In genomic region chr7:100432621-100433275, GRCh38 we compare ENCODE assay signal across 15 cellular contexts. TPM values are rescaled to one million over a fixed set of nuclear protein-coding genes. Genes with fewer than 3 reads are reported as not detected.
DNase-seq lines count a peak whose midpoint lies in the region; ATAC-seq, FAIRE-seq and TF ChIP-seq lines count a peak whose summit lies in the region.
"Had no signal": no experiment of that assay in that cellular context is flagged by ENCODE, and none has a peak within 500 bp of the region (broad histone marks: within the 10 kb centered on the region; RNA-seq: fewer than 3 reads in every experiment).

No MANE protein-coding gene starts in this region.

- H2BK15ac ChIP-seq in H1 (ENCODE audit: low read length): no peak overlapping the region

- H4K5ac ChIP-seq in H1 (ENCODE audit: insufficient read length, low read depth, low read length): no peak overlapping the region

- CTCF ChIA-PET in Panc1 (lab: Charles Lee): no interaction called here
- CTCF ChIA-PET in H1 (lab: Charles Lee; ENCODE audit: partially characterized antibody): interaction anchor here (1.3 to 2.7 kb wide), 2 partner anchors 12 to 201 kb away, joined by 3 to 9 read pairs; no protein-coding TSS in a partner anchor
- CTCF ChIA-PET in Caco-2 (lab: Charles Lee): no interaction called here

- H3K23me2 ChIP-seq in H1 (ENCODE audit: low read depth, low read length): peaks cover 8% of the 10 kb centered on the region; the same call in 1 of the 2 replicates

- H3K14ac ChIP-seq in H1 (ENCODE audit: insufficient read length): no peak overlapping the region

- no peak for TF ChIP-seq EP300 in H1 (IDR thresholded peaks at IDR 0.05; ENCODE audit: borderline replicate concordance in 1 of 2, low read depth in 2 of 2, low read length in 2 of 2)

- H4K20me1 ChIP-seq in H1 (replicated peaks in 1 of 2; ENCODE audit: control insufficient read depth in 1 of 2, insufficient read depth in 2 of 2, low read length in 2 of 2): peaks cover 8% of the 10 kb centered on the region in 2 experiments

- no peak overlapping the region for H3K18ac ChIP-seq in H1 (ENCODE audit: extremely low read depth, low read length)

- H3K4me2 ChIP-seq in H1 (ENCODE audit: insufficient read depth in 1 of 2, low read depth in 2 of 2, low read length in 2 of 2): peak overlapping the region; percentile 38 to 84; a peak in 3 of 4 replicates

- H3K9me3 Mint-ChIP-seq in T-helper 1 cell treated with Interleukin-12 subunit alpha and Interleukin-12 subunit beta and Interleukin-4 antibody, amounts not matched to agents 30 μg/mL and 1 μg/mL, for 36 hours: no peaks in the 10 kb centered on the region
- H3K9me3 Mint-ChIP-seq in Caco-2 (ENCODE audit: unreplicated experiment): no peaks in the 10 kb centered on the region

- DNase-seq in T-helper 1 cell: no peak
- DNase-seq in Panc1 (ENCODE audit: low read depth, low spot score): no peak
- no peak for DNase-seq in H1 (ENCODE audit: low read depth in 1 of 2, low spot score in 2 of 2)
- DNase-seq in activated effector memory CD4-positive, alpha-beta T cell treated with Interleukin-2 at 50 U/mL for 16 hours: no peak
- DNase-seq in Caco-2: no peak
- no peak for DNase-seq in cerebellar nuclear complex (lab: John Stamatoyannopoulos, UW)
- DNase-seq: EL, GOT3, islet precursor cell, MV-4-11, posterior cingulate gyrus had no signal

- no peak overlapping the region for H3K27ac Mint-ChIP-seq in T-helper 1 cell treated with Interleukin-12 subunit alpha and Interleukin-12 subunit beta and Interleukin-4 antibody, amounts not matched to agents 30 μg/mL and 1 μg/mL, for 36 hours
- no peak overlapping the region for H3K27ac Mint-ChIP-seq in Caco-2 (ENCODE audit: unreplicated experiment)

- H2BK12ac ChIP-seq in H1 (ENCODE audit: low read depth, low read length): no peak overlapping the region

- no peak for TF ChIP-seq RAD21 in H1 (IDR thresholded peaks at IDR 0.05 in 1 of 2, conservative IDR thresholded peaks at IDR 0.05 in 1 of 2; ENCODE audit: low read depth in 2 of 2, low read length in 2 of 2)

- in situ Hi-C loops in Panc1 (cut with HindIII; ENCODE audit: low pct_unique_long_range_greater_than_20kb, low sequenced_read_pairs): no loop called here

- no peak overlapping the region for H2BK5ac ChIP-seq in H1 (ENCODE audit: low read depth, low read length)

- H3K27me3 Mint-ChIP-seq in T-helper 1 cell treated with Interleukin-12 subunit alpha and Interleukin-12 subunit beta and Interleukin-4 antibody, amounts not matched to agents 30 μg/mL and 1 μg/mL, for 36 hours (ENCODE audit: low read depth): peaks cover 6% of the 10 kb centered on the region
- peaks cover 4% of the 10 kb centered on the region for H3K27me3 Mint-ChIP-seq in Caco-2 (ENCODE audit: insufficient read depth, unreplicated experiment)

- H3K36me3 Mint-ChIP-seq in T-helper 1 cell treated with Interleukin-12 subunit alpha and Interleukin-12 subunit beta and Interleukin-4 antibody, amounts not matched to agents 30 μg/mL and 1 μg/mL, for 36 hours (ENCODE audit: low read depth): peaks cover 41% of the 10 kb centered on the region
- H3K36me3 Mint-ChIP-seq in Caco-2 (ENCODE audit: insufficient read depth, unreplicated experiment): peaks cover 79% of the 10 kb centered on the region

- no peak overlapping the region for H4K91ac ChIP-seq in H1 (replicated peaks; ENCODE audit: insufficient read length, low read length)

- peak overlapping the region; percentile 10 for H3K4me3 Mint-ChIP-seq in T-helper 1 cell treated with Interleukin-12 subunit alpha and Interleukin-12 subunit beta and Interleukin-4 antibody, amounts not matched to agents 30 μg/mL and 1 μg/mL, for 36 hours
- H3K4me3 Mint-ChIP-seq in Caco-2 (ENCODE audit: unreplicated experiment): no peak overlapping the region

- WGBS in H1 (ENCODE audit: extremely low coverage in 1 of 2, insufficient coverage in 1 of 2, insufficient read length in 1 of 2, insufficient replicate concordance in 2 of 2, low coverage in 1 of 2, low lambda C conversion rate in 2 of 2, missing lambda C conversion rate in 1 of 2), 2 experiments: 95% methylated on average over 21 of the region's 21 CpGs; no CpG with 5 or more reads in 1 of the 2 experiments

- peaks cover 0 to 49% of the 10 kb centered on the region in 2 experiments; a peak in 3 of 4 replicates for H3K79me2 ChIP-seq in H1 (ENCODE audit: control insufficient read depth in 1 of 2, insufficient read depth in 2 of 2, low read length in 2 of 2)

- H3K27me3 ChIP-seq in Panc1 (ENCODE audit: control insufficient read depth, insufficient read depth, low read length): no peaks in the 10 kb centered on the region
- H3K27me3 ChIP-seq in H1 (replicated peaks in 1 of 4; ENCODE audit: control insufficient read depth in 3 of 4, extremely low read depth in 1 of 4, insufficient read depth in 3 of 4, low read length in 3 of 4): peaks cover 0 to 3% (median 2%) of the 10 kb centered on the region in 4 experiments; a peak in 4 of 7 replicates
- H3K27me3 ChIP-seq in skeletal muscle tissue (ENCODE audit: control insufficient read depth in 3 of 3, insufficient read depth in 3 of 3, low read length in 3 of 3): no peaks in the 10 kb centered on the region
- no peaks in the 10 kb centered on the region for H3K27me3 ChIP-seq in Caco-2 (replicated peaks; ENCODE audit: control insufficient read depth, insufficient read depth, low read length)

- FAIRE-seq in H1 (lab: Jason Lieb, UNC): no peak
- FAIRE-seq: A204.1, TTC549 had no signal

- peaks cover 2% of the 10 kb centered on the region for H3K79me1 ChIP-seq in H1 (ENCODE audit: low read depth, low read length)

- H3K4ac ChIP-seq in H1 (replicated peaks; ENCODE audit: insufficient read length, low read depth, low read length): no peak overlapping the region

- ATAC-seq in Panc1: no peak

- no peak for TF ChIP-seq CTCF in Panc1 (IDR thresholded peaks at IDR 0.05)
- TF ChIP-seq CTCF in H1 (IDR thresholded peaks at IDR 0.05; ENCODE audit: control extremely low read depth in 1 of 3, insufficient read depth in 1 of 3, low read depth in 1 of 3, low read length in 3 of 3): no peak
- TF ChIP-seq CTCF in Caco-2 (IDR thresholded peaks at IDR 0.05; ENCODE audit: insufficient read depth in 1 of 2, low read depth in 1 of 2, low read length in 1 of 2, severe bottlenecking in 1 of 2, unreplicated experiment in 1 of 2): no peak

- H3K4me1 ChIP-seq in Panc1 (ENCODE audit: control insufficient read depth, insufficient read depth, low read length) (peaks cover 46% of the 10 kb centered on the region), H1 (replicated peaks in 1 of 4; ENCODE audit: control insufficient read depth in 3 of 4, insufficient read depth in 4 of 4, low read length in 3 of 4) (peaks cover 4 to 17% (median 10%) of the 10 kb centered on the region in 4 experiments), skeletal muscle tissue (ENCODE audit: control insufficient read depth in 3 of 3, insufficient read depth in 3 of 3, low read length in 3 of 3) (peaks cover 47 to 57% (median 48%) of the 10 kb centered on the region in 3 donors), Caco-2 (0 out of 2 replicates have a peak, but pooled peaks cover 10% of the 10 kb centered on the region)

- H2BK20ac ChIP-seq in H1 (ENCODE audit: low read length): no peak overlapping the region

- no peak for TF ChIP-seq POLR2A in H1 (IDR thresholded peaks at IDR 0.05; ENCODE audit: control extremely low read depth in 1 of 2, low read depth in 2 of 2, low read length in 2 of 2)

- H3K36me3 ChIP-seq in Panc1 (ENCODE audit: control insufficient read depth, insufficient read depth, low read length) (no peaks in the 10 kb centered on the region; the same call in 1 of the 2 replicates), H1 (ENCODE audit: control insufficient read depth in 2 of 4, insufficient read depth in 4 of 4, low read length in 3 of 4) (peaks cover 2 to 44% (median 18%) of the 10 kb centered on the region in 4 experiments; a peak in 6 of 8 replicates), skeletal muscle tissue (ENCODE audit: control insufficient read depth in 3 of 3, insufficient read depth in 3 of 3, low read length in 3 of 3) (peaks cover 20 to 28% (median 21%) of the 10 kb centered on the region in 3 donors), Caco-2 (ENCODE audit: control insufficient read depth, insufficient read depth, low read length) (no peaks in the 10 kb centered on the region; the same call in 1 of the 2 replicates)

- no peak overlapping the region for H2BK120ac ChIP-seq in H1 (replicated peaks; ENCODE audit: low read depth, low read length)

- POLR2A ChIA-PET in Panc1 (lab: Charles Lee) (no interaction called here), H1 (lab: Charles Lee; ENCODE audit: partially characterized antibody) (interaction anchor here (1.0 to 5.2 kb wide), 4 partner anchors 9 to 331 kb away, joined by 3 to 55 read pairs (median 4); partner anchors contain the start of genes AP4M1 and MCM7), Caco-2 (lab: Charles Lee) (no interaction called here)

- peak overlapping the region; percentile 11; the same call in 1 of the 2 replicates for H4K8ac ChIP-seq in H1 (ENCODE audit: extremely low read depth, insufficient read depth, low read length)

- H3K4me3 ChIP-seq in Panc1 (ENCODE audit: low read depth in 2 of 2, low read length in 2 of 2) (peak overlapping the region; percentile 66 to 92), H1 (ENCODE audit: extremely low read depth in 1 of 4, insufficient read depth in 2 of 4, low read depth in 3 of 4, low read length in 4 of 4) (peak overlapping the region in 1 of 4 experiments; percentile 76; a peak in 1 of 8 replicates), skeletal muscle tissue (ENCODE audit: low read length in 3 of 3) (no peak overlapping the region), Caco-2 (ENCODE audit: low read depth, low read length) (no peak overlapping the region)

- no peak overlapping the region for H3K9ac ChIP-seq in H1 (replicated peaks in 1 of 4; ENCODE audit: extremely low read depth in 1 of 4, low read depth in 3 of 4, low read length in 3 of 4)
- peak overlapping the region in 2 of 3 donors; percentile 40 to 53 for H3K9ac ChIP-seq in skeletal muscle tissue (ENCODE audit: low read depth in 1 of 3, low read length in 3 of 3)

- H2AK5ac ChIP-seq in H1 (ENCODE audit: low read depth, low read length): no peak overlapping the region

- H3K23ac ChIP-seq in H1 (ENCODE audit: insufficient read length): no peak overlapping the region

- intact Hi-C loops in Panc1 (cut with micrococcal nuclease; ENCODE audit: unreplicated experiment): no loop called here
- intact Hi-C loops in Caco-2 (cut with micrococcal nuclease; ENCODE audit: unreplicated experiment): no loop called here

- no TSS peak for BruUV-seq in Panc1 (replicated peaks; lab: Mats Ljungman, UMichigan)
- no TSS peak for BruUV-seq in Caco-2 (replicated peaks; lab: Mats Ljungman, UMichigan)

- H3K27ac ChIP-seq in Panc1 (ENCODE audit: low read length) (peak overlapping the region; percentile 98), H1 (ENCODE audit: low read depth, low read length) (no peak overlapping the region), skeletal muscle tissue (ENCODE audit: low read depth, low read length) (no peak overlapping the region)

- no peak overlapping the region for H3K56ac ChIP-seq in H1 (replicated peaks; ENCODE audit: insufficient read length, low read depth, low read length)

- H2AFZ ChIP-seq in H1 (ENCODE audit: low read length): no peak overlapping the region

- H3K4me1 Mint-ChIP-seq in T-helper 1 cell treated with Interleukin-12 subunit alpha and Interleukin-12 subunit beta and Interleukin-4 antibody, amounts not matched to agents 30 μg/mL and 1 μg/mL, for 36 hours (ENCODE audit: low read depth): peaks cover 46% of the 10 kb centered on the region
- peaks cover 23% of the 10 kb centered on the region for H3K4me1 Mint-ChIP-seq in Caco-2 (ENCODE audit: low read depth, unreplicated experiment)

- no peaks in the 10 kb centered on the region for H3K9me3 ChIP-seq in Panc1 (ENCODE audit: control insufficient read depth, insufficient read depth, low read depth, low read length)
- H3K9me3 ChIP-seq in H1 (ENCODE audit: insufficient read depth in 2 of 2, low read depth in 1 of 2, low read length in 1 of 2): no peaks in the 10 kb centered on the region
- no peaks in the 10 kb centered on the region for H3K9me3 ChIP-seq in skeletal muscle tissue (ENCODE audit: control insufficient read depth in 3 of 3, low read length in 3 of 3)
- H3K9me3 ChIP-seq in Caco-2: no peaks in the 10 kb centered on the region

RNA-seq across cellular contexts. Expression of gene MEPCE, which starts 3.1 kb away (rescaled TPM):
- total RNA-seq in Panc1 (2021; ENCODE audit: unreplicated experiment): 72.1 TPM
- 77.1 TPM for polyA plus RNA-seq in Panc1 (2012; ENCODE audit: insufficient read length)
- total RNA-seq in H1 (2021; fragmentation: NEBNext Ultra II Directional; extraction: Animal tissue kit (Norgen Biotek cat#: 25700)): 48.8 and 51.2 TPM in 2 replicates
- 22.8 and 25.8 TPM in 2 replicates for polyA plus RNA-seq in H1 (2011; rRNA removed)
- 20.3 TPM for polyA plus RNA-seq in H1 (2011; cell fraction: cytosol; rRNA removed)
- 31.4 TPM for polyA plus RNA-seq in H1 (2011; cell fraction: nucleus; rRNA removed)
- polyA plus RNA-seq in H1 (2012, experiment 1 of 2): 31.7 to 46.6 TPM (median 42.9 TPM) in 4 replicates
- polyA plus RNA-seq in H1 (2012, experiment 2 of 2): 45.8 TPM
- polyA plus RNA-seq in H1 (2013, experiment 1 of 2): 25.2 TPM
- polyA plus RNA-seq in H1 (2013, experiment 2 of 2): 24.6 TPM
- 36.0 and 42.1 TPM in 2 replicates for polyA minus RNA-seq in H1 (2011; rRNA and poly(A)+ RNA removed)
- 18.4 TPM for polyA minus RNA-seq in H1 (2011; cell fraction: cytosol; rRNA and poly(A)+ RNA removed)
- polyA minus RNA-seq in H1 (2011; cell fraction: nucleus; rRNA and poly(A)+ RNA removed): 31.3 TPM
- 30.8 TPM for total RNA-seq in skeletal muscle tissue
- total RNA-seq in Caco-2 (2022): 41.0 and 43.3 TPM in 2 replicates

RNA-seq across cellular contexts. Expression of gene PPP1R35, which starts 3.5 kb away (rescaled TPM):
- total RNA-seq in Panc1 (2021; ENCODE audit: unreplicated experiment): 74.4 TPM
- 63.9 TPM for polyA plus RNA-seq in Panc1 (2012; ENCODE audit: insufficient read length)
- total RNA-seq in H1 (2021; fragmentation: NEBNext Ultra II Directional; extraction: Animal tissue kit (Norgen Biotek cat#: 25700)): 53.8 and 58.2 TPM in 2 replicates
- polyA plus RNA-seq in H1 (2011; rRNA removed): 52.3 and 78.4 TPM in 2 replicates
- polyA plus RNA-seq in H1 (2011; cell fraction: cytosol; rRNA removed): 63.4 TPM
- 97.9 TPM for polyA plus RNA-seq in H1 (2011; cell fraction: nucleus; rRNA removed)
- 42.3 to 54.4 TPM (median 51.6 TPM) in 4 replicates for polyA plus RNA-seq in H1 (2012, experiment 1 of 2)
- polyA plus RNA-seq in H1 (2012, experiment 2 of 2): 48.2 TPM
- 131 TPM for polyA plus RNA-seq in H1 (2013, experiment 1 of 2)
- polyA plus RNA-seq in H1 (2013, experiment 2 of 2): 122 TPM
- polyA minus RNA-seq in H1 (2011; rRNA and poly(A)+ RNA removed): 2.5 and 4.6 TPM in 2 replicates
- polyA minus RNA-seq in H1 (2011; cell fraction: cytosol; rRNA and poly(A)+ RNA removed): 22.1 TPM
- polyA minus RNA-seq in H1 (2011; cell fraction: nucleus; rRNA and poly(A)+ RNA removed): 18.2 TPM
- total RNA-seq in skeletal muscle tissue: 5.2 TPM
- 38.3 and 39.5 TPM in 2 replicates for total RNA-seq in Caco-2 (2022)

RNA-seq across cellular contexts. Expression of gene ZCWPW1, which starts 4.2 kb away (rescaled TPM):
- total RNA-seq in Panc1 (2021; ENCODE audit: unreplicated experiment): 6.5 TPM
- polyA plus RNA-seq in Panc1 (2012; ENCODE audit: insufficient read length): 4.2 TPM
- total RNA-seq in H1 (2021; fragmentation: NEBNext Ultra II Directional; extraction: Animal tissue kit (Norgen Biotek cat#: 25700)): 1.4 and 2.7 TPM in 2 replicates
- 0.51 and 0.75 TPM in 2 replicates for polyA plus RNA-seq in H1 (2011; rRNA removed)
- polyA plus RNA-seq in H1 (2011; cell fraction: cytosol; rRNA removed): 1.5 TPM
- polyA plus RNA-seq in H1 (2011; cell fraction: nucleus; rRNA removed): 2.8 TPM
- polyA plus RNA-seq in H1 (2012, experiment 1 of 2): 1.0 to 2.7 TPM (median 1.6 TPM) in 4 replicates
- 0.33 TPM for polyA plus RNA-seq in H1 (2012, experiment 2 of 2)
- polyA plus RNA-seq in H1 (2013, experiment 1 of 2): 2.0 TPM
- 1.5 TPM for polyA plus RNA-seq in H1 (2013, experiment 2 of 2)
- polyA minus RNA-seq in H1 (2011; rRNA and poly(A)+ RNA removed): 0.29 and 0.69 TPM in 2 replicates
- not detected for polyA minus RNA-seq in H1 (2011; cell fraction: cytosol; rRNA and poly(A)+ RNA removed)
- polyA minus RNA-seq in H1 (2011; cell fraction: nucleus; rRNA and poly(A)+ RNA removed): 1.3 TPM
- 3.1 TPM for total RNA-seq in skeletal muscle tissue
- total RNA-seq in Caco-2 (2022): 3.4 and 4.4 TPM in 2 replicates

RNA-seq across cellular contexts. Expression of gene SPACDR, which starts 31.3 kb away (rescaled TPM):
- total RNA-seq in Panc1 (2021; ENCODE audit: unreplicated experiment) (1.5 TPM), skeletal muscle tissue (not detected), Caco-2 (2022) (0.41 and 0.84 TPM in 2 replicates)
- 2.5 TPM for polyA plus RNA-seq in Panc1 (2012; ENCODE audit: insufficient read length)
- 0.33 TPM in 1 of 2 replicates, not detected in the other for total RNA-seq in H1 (2021; fragmentation: NEBNext Ultra II Directional; extraction: Animal tissue kit (Norgen Biotek cat#: 25700))
- polyA plus RNA-seq in H1 (2011; rRNA removed): 0.26 and 0.31 TPM in 2 replicates
- polyA plus RNA-seq in H1 (2011; cell fraction: cytosol; rRNA removed): 0.41 TPM
- polyA plus RNA-seq in H1 (2011; cell fraction: nucleus; rRNA removed): 0.80 TPM
- 0.18 to 0.92 TPM (median 0.19 TPM) in 3 of 4 replicates, not detected in the other for polyA plus RNA-seq in H1 (2012, experiment 1 of 2)
- polyA plus RNA-seq in H1 (2012, experiment 2 of 2): 0.39 TPM
- 0.55 TPM for polyA plus RNA-seq in H1 (2013, experiment 1 of 2)
- polyA plus RNA-seq in H1 (2013, experiment 2 of 2): 0.13 TPM
- polyA minus RNA-seq in H1 (2011; rRNA and poly(A)+ RNA removed): not detected in 2 replicates
- polyA minus RNA-seq in H1 (2011; cell fraction: cytosol; rRNA and poly(A)+ RNA removed): not detected
- not detected for polyA minus RNA-seq in H1 (2011; cell fraction: nucleus; rRNA and poly(A)+ RNA removed)

RNA-seq across cellular contexts. Expression of gene TSC22D4, which starts 46.3 kb away (rescaled TPM):
- 82.6 TPM for total RNA-seq in Panc1 (2021; ENCODE audit: unreplicated experiment)
- 73.5 TPM for polyA plus RNA-seq in Panc1 (2012; ENCODE audit: insufficient read length)
- 20.3 and 24.1 TPM in 2 replicates for total RNA-seq in H1 (2021; fragmentation: NEBNext Ultra II Directional; extraction: Animal tissue kit (Norgen Biotek cat#: 25700))
- polyA plus RNA-seq in H1 (2011; rRNA removed): 13.2 and 22.4 TPM in 2 replicates
- polyA plus RNA-seq in H1 (2011; cell fraction: cytosol; rRNA removed): 14.7 TPM
- polyA plus RNA-seq in H1 (2011; cell fraction: nucleus; rRNA removed): 22.4 TPM
- 13.5 to 21.7 TPM (median 20.5 TPM) in 4 replicates for polyA plus RNA-seq in H1 (2012, experiment 1 of 2)
- polyA plus RNA-seq in H1 (2012, experiment 2 of 2): 18.7 TPM
- polyA plus RNA-seq in H1 (2013, experiment 1 of 2): 15.3 TPM
- 14.1 TPM for polyA plus RNA-seq in H1 (2013, experiment 2 of 2)
- polyA minus RNA-seq in H1 (2011; rRNA and poly(A)+ RNA removed): 4.6 and 6.6 TPM in 2 replicates
- polyA minus RNA-seq in H1 (2011; cell fraction: cytosol; rRNA and poly(A)+ RNA removed): 15.1 TPM
- polyA minus RNA-seq in H1 (2011; cell fraction: nucleus; rRNA and poly(A)+ RNA removed): 7.5 TPM
- 13.6 TPM for total RNA-seq in skeletal muscle tissue
- 27.2 and 32.0 TPM in 2 replicates for total RNA-seq in Caco-2 (2022)

Comparison
In these comparisons a context has a peak if more than half of its experiments do, and no peak if none do; other contexts are left out.
1. H3K4me3 ChIP-seq: peak in Panc1 (2 of 2); none in skeletal muscle tissue (0 of 3) and Caco-2 (single experiment).
2. H3K9ac ChIP-seq: peak in skeletal muscle tissue (2 of 3); none in H1 (0 of 4).